In the genomic region with DNA sequence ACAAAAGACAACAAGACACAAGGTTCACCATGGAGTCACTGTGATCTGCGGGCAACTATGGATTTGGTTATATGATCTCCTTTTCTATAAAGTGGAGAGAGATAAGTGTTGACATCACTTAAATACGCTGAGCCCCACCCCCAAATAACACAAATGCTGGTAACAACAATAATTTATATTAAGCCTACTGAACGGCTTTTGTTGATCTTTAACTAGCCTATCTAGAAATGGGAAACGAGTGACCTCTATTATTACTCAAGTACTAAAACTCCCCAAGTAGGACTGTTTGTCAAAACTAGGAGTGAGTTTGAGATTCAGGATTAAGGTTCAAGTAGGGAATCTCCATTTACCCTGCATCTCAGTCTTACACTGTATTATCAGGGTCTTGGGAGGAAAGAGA, we compare ENCODE assay signal across 10 cellular contexts. TPM values are rescaled to one million over a fixed set of nuclear protein-coding genes. Genes with fewer than 3 reads are reported as not detected.
DNase-seq lines count a peak whose midpoint lies in the region; ATAC-seq, FAIRE-seq and TF ChIP-seq lines count a peak whose summit lies in the region.
"Had no signal": no experiment of that assay in that cellular context is flagged by ENCODE, and none has a peak within 500 bp of the region (broad histone marks: within the 10 kb centered on the region; RNA-seq: fewer than 3 reads in every experiment).

No MANE protein-coding gene starts in this region.

- H3K56ac ChIP-seq in IMR-90 (ENCODE audit: extremely low read depth, insufficient read depth, low read length): peak overlapping the region; percentile 95

- peak overlapping the region; percentile 99 for H4K91ac ChIP-seq in IMR-90 (ENCODE audit: insufficient read depth, low read depth, low read length)

- POLR2A ChIA-PET in A673 (lab: Charles Lee; ENCODE audit: low non-redundant PET) (no interaction called here), IMR-90 (lab: Charles Lee; ENCODE audit: unreplicated experiment) (interaction anchor here (0.7 to 1.4 kb wide), 3 partner anchors 116 to 163 kb away, joined by 3 to 4 read pairs (median 3); no protein-coding TSS in a partner anchor)
- POLR2A ChIA-PET in naive thymus-derived CD4-positive, alpha-beta T cell (lab: Charles Lee): no interaction called here

- H3K9ac ChIP-seq in IMR-90 (ENCODE audit: low read depth, low read length): peak overlapping the region; percentile 55

- H3K27ac Mint-ChIP-seq in naive thymus-derived CD4-positive, alpha-beta T cell: no peak overlapping the region

- H3K4me1 ChIP-seq in A673 (ENCODE audit: insufficient read depth, low read length, poor library complexity, severe bottlenecking) (peaks cover 8% of the 10 kb centered on the region), IMR-90 (ENCODE audit: control insufficient read depth, insufficient read depth, low read length) (peaks cover 23% of the 10 kb centered on the region), pancreas (peaks cover 0 to 39% (median 21%) of the 10 kb centered on the region in 3 donors)
- H3K4me1 ChIP-seq in naive thymus-derived CD4-positive, alpha-beta T cell (ENCODE audit: control insufficient read depth in 2 of 2, insufficient read depth in 2 of 2, low read length in 2 of 2): no peaks in the 10 kb centered on the region

- H2BK20ac ChIP-seq in IMR-90 (ENCODE audit: low read depth, low read length): peak overlapping the region; percentile 93

- no peaks in the 10 kb centered on the region for H3K9me3 ChIP-seq in A673 (ENCODE audit: low read depth, low read length, poor library complexity, severe bottlenecking)
- no peaks in the 10 kb centered on the region for H3K9me3 ChIP-seq in IMR-90 (ENCODE audit: control insufficient read depth, insufficient read depth, low read length)
- H3K9me3 ChIP-seq in pancreas: no peaks in the 10 kb centered on the region
- H3K9me3 ChIP-seq in naive thymus-derived CD4-positive, alpha-beta T cell (ENCODE audit: control insufficient read depth in 2 of 3, low read length in 3 of 3): no peaks in the 10 kb centered on the region

- no peaks in the 10 kb centered on the region for H4K20me1 ChIP-seq in IMR-90 (ENCODE audit: insufficient read depth, low read length)

- dilution Hi-C loops in IMR-90 (cut with HindIII; ENCODE audit: low sequenced_read_pairs, unreplicated experiment): no loop called here

- peaks cover 0 to 29% (median 0%) of the 10 kb centered on the region in 7 donors for H3K4me1 Mint-ChIP-seq in naive thymus-derived CD4-positive, alpha-beta T cell

- DNase-seq in A673 (ENCODE audit: low spot score): no peak
- DNase-seq in IMR-90: peak; percentile 36
- DNase-seq in coronary artery (ENCODE audit: low spot score): no peak
- DNase-seq in pancreas: no peak
- no peak for DNase-seq in naive thymus-derived CD4-positive, alpha-beta T cell
- DNase-seq in NCI-H1436 (lab: John Stamatoyannopoulos, UW): no peak
- DNase-seq: amniotic stem cell had no signal

- intact Hi-C loops in A673 (cut with micrococcal nuclease; ENCODE audit: unreplicated experiment): no loop called here
- intact Hi-C loops in IMR-90 (cut with micrococcal nuclease): loop anchor here (5.0 kb wide), 1 partner anchor 35 kb away; no protein-coding TSS in a partner anchor
- intact Hi-C loops in pancreas (cut with DNase I): no loop called here
- intact Hi-C loops in naive thymus-derived CD4-positive, alpha-beta T cell (cut with micrococcal nuclease): no loop called here

- H3K4ac ChIP-seq in IMR-90 (ENCODE audit: low read depth, low read length): peak overlapping the region; percentile 96

- WGBS in IMR-90 (ENCODE audit: extremely low coverage in 2 of 2, insufficient read length in 1 of 2), 2 experiments: no CpG with 5 or more reads among the region's 4 CpGs
- 25 to 38% methylated on average over 4 of the region's 4 CpGs for WGBS in pancreas, 2 donors

- H3K14ac ChIP-seq in IMR-90 (replicated peaks; ENCODE audit: low read depth, low read length): peak overlapping the region; percentile 91

- peaks cover 0 to 16% (median 0%) of the 10 kb centered on the region in 5 donors for H3K36me3 Mint-ChIP-seq in naive thymus-derived CD4-positive, alpha-beta T cell
- H3K36me3 Mint-ChIP-seq: natural killer cell treated with Interleukin-12 subunit alpha and Interleukin-12 subunit beta and Interleukin-15 and Interleukin-18, amount 100 ng/mL, for 72 hours had no signal

- peak overlapping the region; percentile 87 to 92 for H4K8ac ChIP-seq in IMR-90 (ENCODE audit: low read depth in 2 of 2, low read length in 2 of 2)

- H3K4me3 ChIP-seq in A673 (ENCODE audit: low read depth, low read length, poor library complexity, severe bottlenecking): no peak overlapping the region
- H3K4me3 ChIP-seq in IMR-90 (ENCODE audit: insufficient read depth, low read depth, low read length): peak overlapping the region; percentile 37; the same call in 1 of the 2 replicates
- H3K4me3 ChIP-seq in coronary artery: peak overlapping the region; percentile 64
- H3K4me3 ChIP-seq in pancreas: peak overlapping the region in 1 of 4 donors; percentile 20
- no peak overlapping the region for H3K4me3 ChIP-seq in naive thymus-derived CD4-positive, alpha-beta T cell (ENCODE audit: low read length)

- no peak for TF ChIP-seq RAD21 in IMR-90 (IDR thresholded peaks at IDR 0.05; ENCODE audit: low read length)

- H3K18ac ChIP-seq in IMR-90 (ENCODE audit: low read depth, low read length): peak overlapping the region; percentile 98

- H2AFZ ChIP-seq in IMR-90 (replicated peaks; ENCODE audit: low read length, poor library complexity): no peak overlapping the region

- H2BK15ac ChIP-seq in IMR-90 (ENCODE audit: low read depth, low read length): peak overlapping the region; percentile 88

- H2BK5ac ChIP-seq in IMR-90 (ENCODE audit: low read depth, low read length, poor library complexity, severe bottlenecking): peak overlapping the region; percentile 100

- peak overlapping the region; percentile 99 for H2AK5ac ChIP-seq in IMR-90 (ENCODE audit: low read depth, low read length)

- in situ Hi-C loops in IMR-90 (cut with MboI; ENCODE audit: low sequenced_read_pairs): no loop called here

- H3K27me3 ChIP-seq in A673 (replicated peaks; ENCODE audit: insufficient read depth, low read depth, low read length, poor library complexity) (no peaks in the 10 kb centered on the region), IMR-90 (ENCODE audit: control insufficient read depth, insufficient read depth, low read length) (no peaks in the 10 kb centered on the region), pancreas (no peaks in the 10 kb centered on the region)
- peaks cover 0 to 3% of the 10 kb centered on the region in 2 donors for H3K27me3 ChIP-seq in naive thymus-derived CD4-positive, alpha-beta T cell (ENCODE audit: control insufficient read depth in 2 of 2, insufficient read depth in 2 of 2, low read length in 2 of 2)

- no peak overlapping the region for H2AK9ac ChIP-seq in IMR-90 (replicated peaks; ENCODE audit: low read depth, low read length, poor library complexity)

- H3K9me3 Mint-ChIP-seq in naive thymus-derived CD4-positive, alpha-beta T cell: no peaks in the 10 kb centered on the region
- H3K9me3 Mint-ChIP-seq: natural killer cell treated with Interleukin-12 subunit alpha and Interleukin-12 subunit beta and Interleukin-15 and Interleukin-18, amount 100 ng/mL, for 72 hours had no signal

- peaks cover 0 to 7% (median 0%) of the 10 kb centered on the region in 5 donors for H3K27me3 Mint-ChIP-seq in naive thymus-derived CD4-positive, alpha-beta T cell

- H3K27ac ChIP-seq in A673 (ENCODE audit: low read depth, low read length, poor library complexity, severe bottlenecking): peak overlapping the region; percentile 64
- peak overlapping the region; percentile 99 for H3K27ac ChIP-seq in IMR-90 (ENCODE audit: insufficient read depth, low read length)
- peak overlapping the region; percentile 83 to 90 for H3K27ac ChIP-seq in coronary artery
- peak overlapping the region in 3 of 4 donors; percentile 24 to 92 (median 89) for H3K27ac ChIP-seq in pancreas
- H3K27ac ChIP-seq in naive thymus-derived CD4-positive, alpha-beta T cell (ENCODE audit: low read depth, low read length): no peak overlapping the region

- peak overlapping the region; percentile 99 for H2BK120ac ChIP-seq in IMR-90 (ENCODE audit: low read depth, low read length)

- FAIRE-seq in pancreas (lab: Jason Lieb, UNC): no peak

- peak overlapping the region; percentile 98 for H4K5ac ChIP-seq in IMR-90 (ENCODE audit: low read depth, low read length)

- CTCF ChIA-PET in A673 (lab: Charles Lee) (no interaction called here), IMR-90 (lab: Yijun Ruan, JAX) (interaction anchor here (0.7 kb wide), 1 partner anchor 1510 kb away, joined by 6 read pairs; no protein-coding TSS in a partner anchor)
- CTCF ChIA-PET in naive thymus-derived CD4-positive, alpha-beta T cell (lab: Charles Lee): no interaction called here

- H3K79me1 ChIP-seq in IMR-90 (ENCODE audit: low read depth in 1 of 2, low read length in 2 of 2): peaks cover 5 to 23% of the 10 kb centered on the region in 2 experiments; a peak in 3 of 4 replicates

- TF ChIP-seq POLR2A in IMR-90 (IDR thresholded peaks at IDR 0.05; ENCODE audit: low read depth, low read length): no peak

- H3K23ac ChIP-seq in IMR-90 (ENCODE audit: low read depth, low read length): peak overlapping the region; percentile 97

- BruUV-seq in A673 (replicated peaks; lab: Mats Ljungman, UMichigan) (no TSS peak), IMR-90 (replicated peaks; lab: Mats Ljungman, UMichigan) (no TSS peak)

- ATAC-seq in IMR-90 (ENCODE audit: low read depth) (peak; percentile 3), pancreas (peak in 3 of 4 donors; percentile 7 to 41 (median 11)), GM21723 (IDR thresholded peaks at IDR 0.05; ENCODE audit: unreplicated experiment) (no peak), HG03097 (IDR thresholded peaks at IDR 0.05; ENCODE audit: low FRiP score, unreplicated experiment) (no peak)
- no peak for ATAC-seq in naive thymus-derived CD4-positive, alpha-beta T cell

- no peaks in the 10 kb centered on the region for H3K36me3 ChIP-seq in A673 (ENCODE audit: insufficient read depth, low read length, poor library complexity, severe bottlenecking)
- no peaks in the 10 kb centered on the region for H3K36me3 ChIP-seq in IMR-90 (ENCODE audit: control insufficient read depth, insufficient read depth, low read length)
- no peaks in the 10 kb centered on the region for H3K36me3 ChIP-seq in pancreas
- no peaks in the 10 kb centered on the region for H3K36me3 ChIP-seq in naive thymus-derived CD4-positive, alpha-beta T cell (ENCODE audit: control insufficient read depth in 2 of 3, insufficient read depth in 3 of 3, low read length in 3 of 3)

- TF ChIP-seq CTCF in A673 (conservative IDR thresholded peaks at IDR 0.05; ENCODE audit: low read depth, low read length): no peak
- TF ChIP-seq CTCF in IMR-90 (conservative IDR thresholded peaks at IDR 0.05; ENCODE audit: low read depth, low read length): no peak
- TF ChIP-seq CTCF in coronary artery (IDR thresholded peaks at IDR 0.05): no peak
- no peak for TF ChIP-seq CTCF in pancreas (IDR thresholded peaks at IDR 0.05)

- peaks cover 12% of the 10 kb centered on the region for H3K9me1 ChIP-seq in IMR-90 (ENCODE audit: insufficient read depth, low read length)

- peak overlapping the region; percentile 89 for H3K4me2 ChIP-seq in IMR-90 (ENCODE audit: low read depth, low read length)

- peak overlapping the region in 1 of 10 donors; percentile 74 for H3K4me3 Mint-ChIP-seq in naive thymus-derived CD4-positive, alpha-beta T cell

RNA-seq across cellular contexts. Expression of gene MAP3K7CL, which starts 52.2 kb away (rescaled TPM):
- 2.2 and 3.1 TPM in 2 replicates for total RNA-seq in A673 (2021)
- total RNA-seq in IMR-90 (2012; rRNA removed): 21.0 and 25.3 TPM in 2 replicates
- polyA plus RNA-seq in IMR-90 (2012; rRNA removed): 21.8 and 22.3 TPM in 2 replicates
- 10.0 and 17.0 TPM in 2 replicates for polyA plus RNA-seq in IMR-90 (2012; cell fraction: cytosol; rRNA removed)
- polyA plus RNA-seq in IMR-90 (2012; cell fraction: nucleus; rRNA removed; ENCODE audit: low replicate concordance): 7.6 and 12.0 TPM in 2 replicates
- total RNA-seq in pancreas: 1 to 10 TPM; 2.0 to 4.3 (median 2.8) TPM
- 1 to 10 TPM; 4.0 to 7.3 TPM for polyA plus RNA-seq in pancreas
- total RNA-seq in naive thymus-derived CD4-positive, alpha-beta T cell: 10 to 100 TPM in 2 of 5 experiments, 1 to 10 TPM in 3; 2.7 to 11.6 (median 7.1) TPM
- polyA plus RNA-seq in naive thymus-derived CD4-positive, alpha-beta T cell: 1 to 10 TPM; 5.9 to 6.8 TPM

Comparison
In these comparisons a context has a peak if more than half of its experiments do, and no peak if none do; other contexts are left out.
1. H3K4me3 ChIP-seq: peak in IMR-90 (single experiment) and coronary artery (single experiment); none in A673 (single experiment) and naive thymus-derived CD4-positive, alpha-beta T cell (single experiment).
2. ATAC-seq: peak in IMR-90 (single experiment) and pancreas (3 of 4); none in naive thymus-derived CD4-positive, alpha-beta T cell (single experiment), GM21723 (single experiment) and HG03097 (single experiment).